ENCODE assay signal across 8 cellular contexts in genomic region chr12:751828-752672, GRCh38. TPM values are rescaled to one million over a fixed set of nuclear protein-coding genes. Genes with fewer than 3 reads are reported as not detected.
DNase-seq lines count a peak whose midpoint lies in the region; ATAC-seq, FAIRE-seq and TF ChIP-seq lines count a peak whose summit lies in the region.

Gene WNK1, plus strand, starts transcription at chr12:752579. Its CDS starts 987 bp downstream, at chr12:753566.

- peak within 1 kb of the TSS; percentile 76 for H2AFZ ChIP-seq in keratinocyte (ENCODE audit: control insufficient read depth, low read length)

- H3K4me2 ChIP-seq in keratinocyte (ENCODE audit: control insufficient read depth, extremely low read depth, insufficient read depth, low read depth, low read length): peak within 1 kb of the TSS; percentile 98

- peaks cover 28% of the 10 kb centered on the region for H4K20me1 ChIP-seq in keratinocyte (ENCODE audit: control insufficient read depth, extremely low read depth, insufficient read depth, low read length)

- H3K9me3 ChIP-seq in keratinocyte (ENCODE audit: control insufficient read depth, low read depth, low read length): no peaks in the 10 kb centered on the region

- H3K9me1 ChIP-seq in keratinocyte (ENCODE audit: control insufficient read depth, extremely low read depth, insufficient read depth, low read length): no peaks in the 10 kb centered on the region

- FAIRE-seq in keratinocyte (lab: Jason Lieb, UNC): peak; percentile 76

- no peak for TF ChIP-seq CTCF in AG10803 (conservative IDR thresholded peaks at IDR 0.05; ENCODE audit: low read length)
- TF ChIP-seq CTCF in keratinocyte (optimal IDR thresholded peaks at IDR 0.05 in 1 of 3, IDR thresholded peaks at IDR 0.05 in 1 of 3, conservative IDR thresholded peaks at IDR 0.05 in 1 of 3; ENCODE audit: extremely low read depth in 1 of 3, insufficient read depth in 2 of 3, low read length in 3 of 3): no peak

- H3K27me3 ChIP-seq in keratinocyte (ENCODE audit: control insufficient read depth, extremely low read depth, insufficient read depth, low read length): no peaks in the 10 kb centered on the region

- peak within 1 kb of the TSS; percentile 88 for H3K4me3 ChIP-seq in AG10803 (ENCODE audit: low read length)
- peak within 1 kb of the TSS; percentile 68 to 91 (median 78) for H3K4me3 ChIP-seq in keratinocyte (ENCODE audit: control insufficient read depth in 2 of 3, extremely low read depth in 1 of 3, insufficient read depth in 2 of 3, low read depth in 1 of 3, low read length in 3 of 3)

- peak within 1 kb of the TSS; percentile 86 for H3K9ac ChIP-seq in keratinocyte (ENCODE audit: control insufficient read depth, extremely low read depth, insufficient read depth, low read length)

- no peaks in the 10 kb centered on the region for H3K36me3 ChIP-seq in keratinocyte (ENCODE audit: control insufficient read depth in 2 of 2, extremely low read depth in 1 of 2, insufficient read depth in 2 of 2, low read length in 2 of 2)

- DNase-seq in AG10803 (ENCODE audit: low read depth): peak; percentile 99
- peak; percentile 99 for DNase-seq in NCI-H460 (ENCODE audit: extremely low read depth, low read depth)
- peak; percentile 95 for DNase-seq in activated CD4-positive, CD25-positive, alpha-beta regulatory T cell treated with anti-CD3 and anti-CD28 coated beads, Interleukin-2, amount 50 U/mL, for 72 hours
- peak; percentile 76 to 95 for DNase-seq in cerebellar nuclear complex (lab: John Stamatoyannopoulos, UW)
- DNase-seq in keratinocyte (ENCODE audit: low read depth, low spot score): peak; percentile 92
- peak; percentile 97 for DNase-seq in stimulated activated CD4-positive, alpha-beta T cell treated with anti-CD3 and anti-CD28 coated beads, Interleukin-15, amount 100 ng/mL, for 24 hours

- peaks cover 32% of the 10 kb centered on the region for H3K4me1 ChIP-seq in keratinocyte (ENCODE audit: control insufficient read depth, extremely low read depth, insufficient read depth, low read length)

- dilution Hi-C loops in keratinocyte (cut with MboI; ENCODE audit: extremely low pct_ligation_motif_present, low sequenced_read_pairs): no loop called here

- H3K27ac ChIP-seq in keratinocyte (ENCODE audit: control insufficient read depth, insufficient read depth, low read length): peak within 1 kb of the TSS; percentile 63

- peaks cover 43% of the 10 kb centered on the region for H3K79me2 ChIP-seq in keratinocyte (ENCODE audit: control insufficient read depth, insufficient read depth, low read length)

- ATAC-seq in GM19043 (IDR thresholded peaks at IDR 0.05; ENCODE audit: low read depth, unreplicated experiment) (peak; percentile 42), HG03378 (IDR thresholded peaks at IDR 0.05; ENCODE audit: unreplicated experiment) (peak; percentile 64)

RNA-seq across cellular contexts. Expression of gene WNK1, which starts in this region (rescaled TPM):
- total RNA-seq in NCI-H460 (2014; rRNA removed; shearing (Covaris generic)): 49.0 and 54.1 TPM in 2 replicates
- 26.9 and 33.9 TPM in 2 replicates for polyA plus RNA-seq in NCI-H460 (2014; cell fraction: nucleus; rRNA removed)
- 72.3 to 127 TPM (median 73.9 TPM) in 3 replicates for polyA plus RNA-seq in keratinocyte
- polyA plus RNA-seq in keratinocyte (2011; ENCODE audit: low read depth): 360 TPM
- 92.3 and 106 TPM in 2 replicates for polyA plus RNA-seq in keratinocyte (2011; cell fraction: cytosol; rRNA removed)
- polyA plus RNA-seq in keratinocyte (2011; cell fraction: nucleus; rRNA removed): 202 and 258 TPM in 2 replicates
- polyA plus RNA-seq in keratinocyte (2012; ENCODE audit: low replicate concordance): 79.1 and 106 TPM in 2 replicates
- polyA minus RNA-seq in keratinocyte: 289 to 460 TPM (median 360 TPM) in 3 replicates
- polyA minus RNA-seq in keratinocyte (2011; cell fraction: cytosol; rRNA and poly(A)+ RNA removed): 279 TPM
- polyA minus RNA-seq in keratinocyte (2011; cell fraction: nucleus; rRNA and poly(A)+ RNA removed): 384 and 783 TPM in 2 replicates

Comparison
In these comparisons a context has a peak if more than half of its experiments do, and no peak if none do; other contexts are left out.
1. Peak in every context shown above with its lines: DNase-seq, ATAC-seq, H3K4me3 ChIP-seq and H3K27ac ChIP-seq.